Comparison of ENCODE assay signal across 13 cellular contexts in genomic region chr14:97299661-97300060, GRCh38.
DNase-seq lines count a peak whose midpoint lies in the region; ATAC-seq and TF ChIP-seq lines count a peak whose summit lies in the region.
"Had no signal": no experiment of that assay in that cellular context is flagged by ENCODE, and none has a peak within 500 bp of the region (broad histone marks: within the 10 kb centered on the region; RNA-seq: fewer than 3 reads in every experiment).

No MANE protein-coding gene starts in this region.

- no peaks in the 10 kb centered on the region for H3K9me2 ChIP-seq in GM23338 (ENCODE audit: insufficient read depth)

- ATAC-seq in CD4-positive, CD25-positive, alpha-beta regulatory T cell (ENCODE audit: low read depth in 2 of 2): no peak
- ATAC-seq in GM23338 (peak; percentile 81), HG02763 (IDR thresholded peaks at IDR 0.05; ENCODE audit: unreplicated experiment) (no peak)

- H2AFZ ChIP-seq in GM23338: peak overlapping the region; percentile 63; the same call in 1 of the 2 replicates

- H3K9me3 ChIP-seq in CD4-positive, CD25-positive, alpha-beta regulatory T cell (ENCODE audit: control insufficient read depth in 2 of 2, low read length in 2 of 2): no peaks in the 10 kb centered on the region
- no peaks in the 10 kb centered on the region for H3K9me3 ChIP-seq in adrenal gland (replicated peaks in 1 of 3)
- H3K9me3 ChIP-seq: right lobe of liver had no signal

- H3K27ac Mint-ChIP-seq in CD4-positive, CD25-positive, alpha-beta regulatory T cell: no peak overlapping the region
- H3K27ac Mint-ChIP-seq in GM23338 (no peak overlapping the region), immature natural killer cell (no peak overlapping the region)
- no peak overlapping the region for H3K27ac Mint-ChIP-seq in activated CD4-positive, alpha-beta T cell treated with anti-CD3 and anti-CD28 coated beads, Interleukin-2, amount 10 ng/mL, durations not matched to agents 24 days and 14 days
- no peak overlapping the region for H3K27ac Mint-ChIP-seq in activated T-helper 1 cell treated with anti-CD3 and anti-CD28 coated beads, Interleukin-12 subunit alpha, Interleukin-12 subunit beta, Interleukin-2, Interleukin-4 antibody, amounts not matched to agents 30 ng/mL and 10 ng/mL and 1 ng/mL, durations not matched to agents 14 hours and 24 hours and 36 hours

- H3K4me2 ChIP-seq in GM23338: no peak overlapping the region

- H3F3A ChIP-seq in GM23338 (replicated peaks; ENCODE audit: low read depth): no peaks in the 10 kb centered on the region

- no peak overlapping the region for H3K4me3 Mint-ChIP-seq in CD4-positive, CD25-positive, alpha-beta regulatory T cell
- H3K4me3 Mint-ChIP-seq in GM23338: no peak overlapping the region
- H3K4me3 Mint-ChIP-seq in activated CD4-positive, alpha-beta T cell treated with anti-CD3 and anti-CD28 coated beads, Interleukin-2, amount 10 ng/mL, durations not matched to agents 24 days and 14 days: no peak overlapping the region
- H3K4me3 Mint-ChIP-seq in immature natural killer cell: peak overlapping the region in 1 of 5 donors; percentile 45
- H3K4me3 Mint-ChIP-seq in activated T-helper 1 cell treated with anti-CD3 and anti-CD28 coated beads, Interleukin-12 subunit alpha, Interleukin-12 subunit beta, Interleukin-2, Interleukin-4 antibody, amounts not matched to agents 30 ng/mL and 10 ng/mL and 1 ng/mL, durations not matched to agents 14 hours and 24 hours and 36 hours: no peak overlapping the region

- H3K4me1 Mint-ChIP-seq in CD4-positive, CD25-positive, alpha-beta regulatory T cell: peaks cover 0 to 11% (median 7%) of the 10 kb centered on the region in 4 donors
- H3K4me1 Mint-ChIP-seq in GM23338: peaks cover 20% of the 10 kb centered on the region
- H3K4me1 Mint-ChIP-seq in activated CD4-positive, alpha-beta T cell treated with anti-CD3 and anti-CD28 coated beads, Interleukin-2, amount 10 ng/mL, durations not matched to agents 24 days and 14 days: peaks cover 6% of the 10 kb centered on the region
- H3K4me1 Mint-ChIP-seq in immature natural killer cell: peaks cover 18 to 30% of the 10 kb centered on the region in 2 donors
- no peaks in the 10 kb centered on the region for H3K4me1 Mint-ChIP-seq in activated T-helper 1 cell treated with anti-CD3 and anti-CD28 coated beads, Interleukin-12 subunit alpha, Interleukin-12 subunit beta, Interleukin-2, Interleukin-4 antibody, amounts not matched to agents 30 ng/mL and 10 ng/mL and 1 ng/mL, durations not matched to agents 14 hours and 24 hours and 36 hours (ENCODE audit: low read depth)

- H3K36me3 ChIP-seq in CD4-positive, CD25-positive, alpha-beta regulatory T cell (ENCODE audit: control insufficient read depth, insufficient read depth, low read length): no peaks in the 10 kb centered on the region
- no peaks in the 10 kb centered on the region for H3K36me3 ChIP-seq in GM23338 (ENCODE audit: insufficient read depth)
- H3K36me3 ChIP-seq in adrenal gland (replicated peaks in 1 of 2): no peaks in the 10 kb centered on the region
- H3K36me3 ChIP-seq: right lobe of liver, SJSA1 had no signal

- DNase-seq in CD4-positive, CD25-positive, alpha-beta regulatory T cell: peak in 2 of 3 donors; percentile 4 to 55
- DNase-seq in GM23338 (ENCODE audit: low spot score): peak; percentile 50
- DNase-seq in activated CD4-positive, alpha-beta T cell treated with anti-CD3 and anti-CD28 coated beads, Interleukin-2, amount 10 ng/mL, durations not matched to agents 24 days and 14 days: peak; percentile 73
- peak in 2 of 3 donors; percentile 13 to 27 for DNase-seq in immature natural killer cell
- no peak for DNase-seq in C1 segment of cervical spinal cord (lab: John Stamatoyannopoulos, UW)
- DNase-seq in adrenal gland: no peak
- no peak for DNase-seq in activated T-helper 1 cell treated with anti-CD3 and anti-CD28 coated beads, Interleukin-12 subunit alpha, Interleukin-12 subunit beta, Interleukin-2, Interleukin-4 antibody, amounts not matched to agents 30 ng/mL and 10 ng/mL and 1 ng/mL, durations not matched to agents 14 hours and 24 hours and 36 hours (ENCODE audit: low spot score)
- DNase-seq: activated CD8-positive, alpha-beta memory T cell treated with anti-CD3 and anti-CD28 coated beads for 24 hours; NCI-H1048; right lobe of liver had no signal

- TF ChIP-seq POLR2A in adrenal gland (IDR thresholded peaks at IDR 0.05): no peak

- H3K9me3 Mint-ChIP-seq in CD4-positive, CD25-positive, alpha-beta regulatory T cell: peaks cover 0 to 1% (median 0%) of the 10 kb centered on the region in 7 donors
- H3K9me3 Mint-ChIP-seq in GM23338: no peaks in the 10 kb centered on the region
- H3K9me3 Mint-ChIP-seq in activated CD4-positive, alpha-beta T cell treated with anti-CD3 and anti-CD28 coated beads, Interleukin-2, amount 10 ng/mL, durations not matched to agents 24 days and 14 days: no peaks in the 10 kb centered on the region
- H3K9me3 Mint-ChIP-seq in immature natural killer cell: no peaks in the 10 kb centered on the region
- H3K9me3 Mint-ChIP-seq in activated T-helper 1 cell treated with anti-CD3 and anti-CD28 coated beads, Interleukin-12 subunit alpha, Interleukin-12 subunit beta, Interleukin-2, Interleukin-4 antibody, amounts not matched to agents 30 ng/mL and 10 ng/mL and 1 ng/mL, durations not matched to agents 14 hours and 24 hours and 36 hours: no peaks in the 10 kb centered on the region

- no peak overlapping the region for H3K27ac ChIP-seq in CD4-positive, CD25-positive, alpha-beta regulatory T cell (ENCODE audit: insufficient read depth, low read length, poor library complexity, severe bottlenecking)
- H3K27ac ChIP-seq in GM23338 (ENCODE audit: low read depth): no peak overlapping the region
- no peak overlapping the region for H3K27ac ChIP-seq in adrenal gland
- H3K27ac ChIP-seq: epithelial cell of prostate, right lobe of liver, SJSA1 had no signal

- H3K27me3 ChIP-seq in CD4-positive, CD25-positive, alpha-beta regulatory T cell (ENCODE audit: control insufficient read depth, insufficient read depth, low read length): no peaks in the 10 kb centered on the region
- H3K27me3 ChIP-seq in GM23338 (ENCODE audit: insufficient read depth): no peaks in the 10 kb centered on the region
- peaks cover 10% of the 10 kb centered on the region for H3K27me3 ChIP-seq in adrenal gland
- H3K27me3 ChIP-seq: right lobe of liver, SJSA1 had no signal

- H4K20me1 ChIP-seq in GM23338 (replicated peaks; ENCODE audit: insufficient read depth): no peaks in the 10 kb centered on the region

- H3K27me3 Mint-ChIP-seq in CD4-positive, CD25-positive, alpha-beta regulatory T cell: peaks cover 34% of the 10 kb centered on the region
- peaks cover 4% of the 10 kb centered on the region for H3K27me3 Mint-ChIP-seq in GM23338 (ENCODE audit: insufficient read depth, low read depth, poor library complexity)
- peaks cover 17% of the 10 kb centered on the region for H3K27me3 Mint-ChIP-seq in activated CD4-positive, alpha-beta T cell treated with anti-CD3 and anti-CD28 coated beads, Interleukin-2, amount 10 ng/mL, durations not matched to agents 24 days and 14 days
- H3K27me3 Mint-ChIP-seq in immature natural killer cell (ENCODE audit: low read depth in 3 of 3): peaks cover 3 to 10% (median 5%) of the 10 kb centered on the region in 3 donors
- H3K27me3 Mint-ChIP-seq in activated T-helper 1 cell treated with anti-CD3 and anti-CD28 coated beads, Interleukin-12 subunit alpha, Interleukin-12 subunit beta, Interleukin-2, Interleukin-4 antibody, amounts not matched to agents 30 ng/mL and 10 ng/mL and 1 ng/mL, durations not matched to agents 14 hours and 24 hours and 36 hours (ENCODE audit: insufficient read depth): peaks cover 15% of the 10 kb centered on the region

- H3K36me3 Mint-ChIP-seq in CD4-positive, CD25-positive, alpha-beta regulatory T cell: no peaks in the 10 kb centered on the region
- H3K36me3 Mint-ChIP-seq in GM23338 (ENCODE audit: low read depth) (no peaks in the 10 kb centered on the region), immature natural killer cell (no peaks in the 10 kb centered on the region)
- no peaks in the 10 kb centered on the region for H3K36me3 Mint-ChIP-seq in activated CD4-positive, alpha-beta T cell treated with anti-CD3 and anti-CD28 coated beads, Interleukin-2, amount 10 ng/mL, durations not matched to agents 24 days and 14 days (ENCODE audit: low read depth)
- no peaks in the 10 kb centered on the region for H3K36me3 Mint-ChIP-seq in activated T-helper 1 cell treated with anti-CD3 and anti-CD28 coated beads, Interleukin-12 subunit alpha, Interleukin-12 subunit beta, Interleukin-2, Interleukin-4 antibody, amounts not matched to agents 30 ng/mL and 10 ng/mL and 1 ng/mL, durations not matched to agents 14 hours and 24 hours and 36 hours (ENCODE audit: low read depth)

- intact Hi-C loops in activated CD4-positive, alpha-beta T cell treated with anti-CD3 and anti-CD28 coated beads, Interleukin-2, amount 10 ng/mL, durations not matched to agents 24 days and 14 days (cut with micrococcal nuclease): loop anchor here (10.0 kb wide), 2 partner anchors 405 to 675 kb away; no protein-coding TSS in a partner anchor
- intact Hi-C loops in adrenal gland (cut with DNase I): no loop called here
- intact Hi-C loops in activated T-helper 1 cell treated with anti-CD3 and anti-CD28 coated beads, Interleukin-12 subunit alpha, Interleukin-12 subunit beta, Interleukin-2, Interleukin-4 antibody, amounts not matched to agents 30 ng/mL and 10 ng/mL and 1 ng/mL, durations not matched to agents 14 hours and 24 hours and 36 hours (cut with micrococcal nuclease): loop anchor here (2.0 kb wide), 1 partner anchor 677 kb away; no protein-coding TSS in a partner anchor

- no peaks in the 10 kb centered on the region for H3K4me1 ChIP-seq in CD4-positive, CD25-positive, alpha-beta regulatory T cell (ENCODE audit: control insufficient read depth, insufficient read depth, low read length, poor library complexity, severe bottlenecking)
- H3K4me1 ChIP-seq in GM23338 (ENCODE audit: insufficient read depth) (peaks cover 5% of the 10 kb centered on the region; the same call in 1 of the 2 replicates), adrenal gland (replicated peaks in 1 of 2) (no peaks in the 10 kb centered on the region)
- H3K4me1 ChIP-seq: right lobe of liver, SJSA1 had no signal

- TF ChIP-seq CTCF in GM23338 (conservative IDR thresholded peaks at IDR 0.05; ENCODE audit: low read depth in 2 of 2) (peak; percentile 60 to 80), adrenal gland (IDR thresholded peaks at IDR 0.05) (no peak)

- H3K4me3 ChIP-seq in CD4-positive, CD25-positive, alpha-beta regulatory T cell (ENCODE audit: low read depth, low read length): no peak overlapping the region
- no peak overlapping the region for H3K4me3 ChIP-seq in GM23338
- no peak overlapping the region for H3K4me3 ChIP-seq in adrenal gland
- H3K4me3 ChIP-seq: right lobe of liver, SJSA1 had no signal

- 59 to 73% (median 65%) methylated on average over 3 of the region's 3 CpGs for WGBS in adrenal gland, 4 donors

- H3K79me2 ChIP-seq in GM23338 (replicated peaks; ENCODE audit: insufficient read depth): no peaks in the 10 kb centered on the region

TF ChIP-seq in GM23338, 12 proteins besides CTCF, POLR2A, EP300 and RAD21 (continues in another document):
- no peak for TF ChIP-seq CREB1 (CRISPR knock-in tag; IDR thresholded peaks at IDR 0.05; ENCODE audit: low read depth)

Comparison
In these comparisons a context has a peak if more than half of its experiments do, and no peak if none do; other contexts are left out.
1. DNase-seq: peak in CD4-positive, CD25-positive, alpha-beta regulatory T cell (2 of 3), GM23338 (single experiment), activated CD4-positive, alpha-beta T cell treated with anti-CD3 and anti-CD28 coated beads, Interleukin-2, amount 10 ng/mL, durations not matched to agents 24 days and 14 days (single experiment) and immature natural killer cell (2 of 3); none in C1 segment of cervical spinal cord (0 of 14), adrenal gland (0 of 7) and activated T-helper 1 cell treated with anti-CD3 and anti-CD28 coated beads, Interleukin-12 subunit alpha, Interleukin-12 subunit beta, Interleukin-2, Interleukin-4 antibody, amounts not matched to agents 30 ng/mL and 10 ng/mL and 1 ng/mL, durations not matched to agents 14 hours and 24 hours and 36 hours (single experiment).
2. CTCF ChIP-seq: peak in GM23338 (2 of 2); none in adrenal gland (0 of 6).
3. intact Hi-C loops: an anchor here in activated CD4-positive, alpha-beta T cell treated with anti-CD3 and anti-CD28 coated beads, Interleukin-2, amount 10 ng/mL, durations not matched to agents 24 days and 14 days (10.0 kb wide) and activated T-helper 1 cell treated with anti-CD3 and anti-CD28 coated beads, Interleukin-12 subunit alpha, Interleukin-12 subunit beta, Interleukin-2, Interleukin-4 antibody, amounts not matched to agents 30 ng/mL and 10 ng/mL and 1 ng/mL, durations not matched to agents 14 hours and 24 hours and 36 hours (2.0 kb wide); none called in adrenal gland.